ENCODE assay signal across 17 cellular contexts in the genomic region with DNA sequence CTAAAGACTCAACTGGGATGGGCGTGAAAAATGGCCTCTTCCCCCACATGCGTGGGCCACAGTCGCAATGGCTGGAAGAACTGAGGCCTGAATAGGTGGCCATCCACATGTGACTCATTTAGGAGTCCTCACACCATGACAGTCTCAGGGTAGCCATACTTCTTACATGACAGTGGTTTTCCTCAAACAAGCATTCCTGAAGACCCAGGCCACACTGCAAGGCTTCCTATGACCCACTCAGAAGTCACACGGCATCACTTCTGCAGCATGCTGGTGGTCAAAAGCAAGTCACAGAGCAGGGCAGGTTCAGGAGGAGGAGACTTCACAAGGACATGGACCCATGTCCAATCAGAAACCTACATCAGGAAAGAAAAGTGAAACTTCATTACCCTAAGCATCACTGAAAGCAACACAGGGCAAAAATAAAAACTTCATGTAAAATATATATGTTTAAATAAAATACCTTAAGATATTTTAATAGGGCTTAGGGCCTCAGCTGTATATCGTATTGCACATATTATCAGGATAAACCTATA.
DNase-seq lines count a peak whose midpoint lies in the region; ATAC-seq, FAIRE-seq and TF ChIP-seq lines count a peak whose summit lies in the region.
"Had no signal": no experiment of that assay in that cellular context is flagged by ENCODE, and none has a peak within 500 bp of the region (broad histone marks: within the 10 kb centered on the region; RNA-seq: fewer than 3 reads in every experiment).

No MANE protein-coding gene starts in this region.

- H3K36me3 Mint-ChIP-seq in activated naive CD8-positive, alpha-beta T cell treated with anti-CD3 and anti-CD28 coated beads for 36 hours, result no peaks in the 10 kb centered on the region

- no peaks in the 10 kb centered on the region for H3K9me2 ChIP-seq in MM.1S (replicated peaks; ENCODE audit: insufficient read depth, low read length)

- no TSS peak for BruUV-seq in K562 (replicated peaks; lab: Mats Ljungman, UMichigan)

- TF ChIP-seq EP300 in K562 (IDR thresholded peaks at IDR 0.05; ENCODE audit: low read length), result no peak

- POLR2A ChIA-PET in K562 (lab: Yijun Ruan, JAX), result no interaction called here

- ATAC-seq in GM21619 (IDR thresholded peaks at IDR 0.05; ENCODE audit: unreplicated experiment) (peak; percentile 53), K562 (no peak)
- ATAC-seq: HCT116 had no signal

- intact Hi-C loops in K562 (cut with micrococcal nuclease), result loop anchor here (5.0 kb wide), 2 partner anchors 62 to 152 kb away; no protein-coding TSS in a partner anchor

- no peak overlapping the region for H3K4me3 Mint-ChIP-seq in activated naive CD8-positive, alpha-beta T cell treated with anti-CD3 and anti-CD28 coated beads for 36 hours
- H3K4me3 Mint-ChIP-seq: B cell; CD4-positive, alpha-beta T cell had no signal

- no peaks in the 10 kb centered on the region for H3K9me1 ChIP-seq in K562 (ENCODE audit: control insufficient read depth, insufficient read depth, low read length)

- H3K27me3 ChIP-seq in MM.1S (replicated peaks; ENCODE audit: insufficient read depth, low read length), result no peaks in the 10 kb centered on the region
- no peaks in the 10 kb centered on the region for H3K27me3 ChIP-seq in K562 (ENCODE audit: control insufficient read depth in 2 of 2, insufficient read depth in 2 of 2, low read length in 2 of 2)

- H3K9ac ChIP-seq in MM.1S (ENCODE audit: low read length) (no peak overlapping the region), K562 (ENCODE audit: insufficient read depth in 1 of 2, low read depth in 2 of 2, low read length in 2 of 2) (no peak overlapping the region)
- H3K9ac ChIP-seq: KMS-11 had no signal

- DNase-seq in MM.1S, result peak; percentile 62
- DNase-seq in K562 (ENCODE audit: extremely low read depth in 1 of 4, low spot score in 3 of 4), result no peak
- no peak for DNase-seq in G401 (ENCODE audit: low spot score)
- no peak for DNase-seq in SHP77 (lab: John Stamatoyannopoulos, UW)
- DNase-seq in activated naive CD8-positive, alpha-beta T cell treated with anti-CD3 and anti-CD28 coated beads for 36 hours, result no peak
- no peak for DNase-seq in activated effector memory CD4-positive, alpha-beta T cell treated with Interleukin-2 at 50 U/mL for 16 hours
- DNase-seq: ACHN; C1 segment of cervical spinal cord; CD4-positive, alpha-beta T cell; DMS79 had no signal

- H3K36me3 ChIP-seq in MM.1S (replicated peaks; ENCODE audit: insufficient read depth, low read length) (no peaks in the 10 kb centered on the region), K562 (ENCODE audit: control insufficient read depth, insufficient read depth, low read length) (no peaks in the 10 kb centered on the region)

- H3K27ac Mint-ChIP-seq in activated naive CD8-positive, alpha-beta T cell treated with anti-CD3 and anti-CD28 coated beads for 36 hours, result no peak overlapping the region
- H3K27ac Mint-ChIP-seq: B cell; CD4-positive, alpha-beta T cell had no signal

- H2AFZ ChIP-seq in MM.1S (ENCODE audit: low read length), result peak overlapping the region; percentile 70
- H2AFZ ChIP-seq in K562 (ENCODE audit: low read depth, low read length), result peak overlapping the region; percentile 54

- no peak overlapping the region for H3K27ac ChIP-seq in MM.1S (ENCODE audit: low read length)
- no peak overlapping the region for H3K27ac ChIP-seq in K562 (ENCODE audit: extremely low read depth, low read depth, low read length)
- H3K27ac ChIP-seq: KMS-11 had no signal

- in situ Hi-C loops in K562 (cut with MboI) (no loop called here), G401 (cut with HindIII; ENCODE audit: low sequenced_read_pairs) (no loop called here)

- H3K4me3 ChIP-seq in MM.1S (ENCODE audit: low read length) (no peak overlapping the region), K562 (no peak overlapping the region)

- 85% methylated on average over 5 of the region's 5 CpGs for WGBS in K562 (ENCODE audit: insufficient coverage, low coverage, missing lambda C conversion rate)

- CTCF ChIA-PET in K562 (lab: Yijun Ruan, JAX; ENCODE audit: low intra/inter-chr PET ratio), result no interaction called here

- H3K4me1 ChIP-seq in MM.1S (ENCODE audit: low read length) (peaks cover 7% of the 10 kb centered on the region), K562 (replicated peaks in 1 of 2; ENCODE audit: control insufficient read depth in 2 of 2, insufficient read depth in 2 of 2, low read length in 2 of 2) (peaks cover 15 to 66% of the 10 kb centered on the region in 2 experiments; a peak in 4 of 5 replicates)

- H3K79me2 ChIP-seq in MM.1S (ENCODE audit: low read length), result no peaks in the 10 kb centered on the region
- H3K79me2 ChIP-seq in K562 (ENCODE audit: control insufficient read depth, insufficient read depth, low read length), result no peaks in the 10 kb centered on the region

- no peak for FAIRE-seq in K562 (lab: Jason Lieb, UNC)
- FAIRE-seq: G401.6, GM12891, GM19239 had no signal

- TF ChIP-seq CTCF in MM.1S (IDR thresholded peaks at IDR 0.05; ENCODE audit: low read length) (no peak), K562 (IDR thresholded peaks at IDR 0.05 in 2 of 3, conservative IDR thresholded peaks at IDR 0.05 in 1 of 3; ENCODE audit: insufficient read depth in 2 of 3, low read depth in 1 of 3, low read length in 3 of 3) (no peak)

- no peak for TF ChIP-seq POLR2A in K562 (conservative IDR thresholded peaks at IDR 0.05)

- H3K4me2 ChIP-seq in MM.1S (ENCODE audit: low read depth, low read length), result peak overlapping the region; percentile 15
- no peak overlapping the region for H3K4me2 ChIP-seq in K562 (ENCODE audit: insufficient read depth, low read length)
- H3K4me2 ChIP-seq: KMS-11 had no signal

- H3K27me3 Mint-ChIP-seq in activated naive CD8-positive, alpha-beta T cell treated with anti-CD3 and anti-CD28 coated beads for 36 hours, result peaks cover 11% of the 10 kb centered on the region

- H4K20me1 ChIP-seq in MM.1S (ENCODE audit: insufficient read depth, low read length), result no peaks in the 10 kb centered on the region
- H4K20me1 ChIP-seq in K562 (replicated peaks; ENCODE audit: control insufficient read depth, insufficient read depth, low read length), result no peaks in the 10 kb centered on the region

- H3K9me3 Mint-ChIP-seq in activated naive CD8-positive, alpha-beta T cell treated with anti-CD3 and anti-CD28 coated beads for 36 hours, result no peaks in the 10 kb centered on the region
- H3K9me3 Mint-ChIP-seq: CD4-positive, alpha-beta T cell had no signal

- no peaks in the 10 kb centered on the region for H3K4me1 Mint-ChIP-seq in activated naive CD8-positive, alpha-beta T cell treated with anti-CD3 and anti-CD28 coated beads for 36 hours

- H3K9me3 ChIP-seq in MM.1S (replicated peaks; ENCODE audit: insufficient read depth, low read length) (no peaks in the 10 kb centered on the region), K562 (replicated peaks; ENCODE audit: control insufficient read depth, insufficient read depth, low read depth, low read length) (peaks cover 4% of the 10 kb centered on the region; the same call in 1 of the 2 replicates)

- no peak for TF ChIP-seq RAD21 in K562 (CRISPR knock-in tag; conservative IDR thresholded peaks at IDR 0.05 in 1 of 2, IDR thresholded peaks at IDR 0.05 in 1 of 2)

- no peaks in the 10 kb centered on the region for H3F3A ChIP-seq in MM.1S (ENCODE audit: insufficient read depth, low read length)

TF ChIP-seq in K562, 482 proteins besides CTCF, POLR2A, EP300 and RAD21 (continues in another document):
- TF ChIP-seq YY1 (IDR thresholded peaks at IDR 0.05; ENCODE audit: borderline replicate concordance in 1 of 3, control insufficient read depth in 1 of 3, extremely low read depth in 1 of 3, insufficient read depth in 3 of 3, insufficient read length in 1 of 3, insufficient replicate concordance in 2 of 3, low read depth in 1 of 3, low read length in 2 of 3) (peak in 1 of 3 experiments; percentile 28), DMBX1 (CRISPR knock-in tag; IDR thresholded peaks at IDR 0.05; ENCODE audit: borderline replicate concordance) (peak; percentile 77; the same call in 1 of the 2 replicates), CXXC5 (CRISPR knock-in tag; IDR thresholded peaks at IDR 0.05) (0 out of 2 replicates have a peak, but pooled peaks have one; percentile 17), PHB (CRISPR knock-in tag; IDR thresholded peaks at IDR 0.05) (no peak), JUND (IDR thresholded peaks at IDR 0.05; ENCODE audit: borderline replicate concordance, low read depth, low read length) (no peak), JUND (tag; IDR thresholded peaks at IDR 0.05; ENCODE audit: borderline replicate concordance, low read depth, low read length) (0 out of 3 replicates have a peak, but pooled peaks have one; percentile 20), SAFB2 (IDR thresholded peaks at IDR 0.05; ENCODE audit: borderline replicate concordance, low read depth, low read length, severe bottlenecking) (no peak), ZZZ3 (IDR thresholded peaks at IDR 0.05) (no peak), NEUROD1 (IDR thresholded peaks at IDR 0.05; ENCODE audit: borderline replicate concordance, low read depth, low read length, partially characterized antibody) (no peak), TEAD2 (tag; IDR thresholded peaks at IDR 0.05) (no peak), ARID1B (IDR thresholded peaks at IDR 0.05) (no peak)
- TF ChIP-seq, protein P1, sequence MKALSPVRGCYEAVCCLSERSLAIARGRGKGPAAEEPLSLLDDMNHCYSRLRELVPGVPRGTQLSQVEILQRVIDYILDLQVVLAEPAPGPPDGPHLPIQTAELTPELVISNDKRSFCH (CRISPR knock-in tag; IDR thresholded peaks at IDR 0.05), result no peak
- TF ChIP-seq, protein P1 (tag; IDR thresholded peaks at IDR 0.05), result 0 out of 2 replicates have a peak, but pooled peaks have one; percentile 24
- TF ChIP-seq, protein P2, sequence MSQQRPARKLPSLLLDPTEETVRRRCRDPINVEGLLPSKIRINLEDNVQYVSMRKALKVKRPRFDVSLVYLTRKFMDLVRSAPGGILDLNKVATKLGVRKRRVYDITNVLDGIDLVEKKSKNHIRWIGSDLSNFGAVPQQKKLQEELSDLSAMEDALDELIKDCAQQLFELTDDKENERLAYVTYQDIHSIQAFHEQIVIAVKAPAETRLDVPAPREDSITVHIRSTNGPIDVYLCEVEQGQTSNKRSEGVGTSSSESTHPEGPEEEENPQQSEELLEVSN (IDR thresholded peaks at IDR 0.05; ENCODE audit: borderline replicate concordance in 1 of 2, extremely low read depth in 1 of 2, insufficient read depth in 1 of 2, insufficient read length in 1 of 2, low read depth in 1 of 2, low read length in 1 of 2, poor library complexity in 1 of 2, severe bottlenecking in 1 of 2), result peak in 1 of 2 experiments; percentile 32
- TF ChIP-seq, protein P3, sequence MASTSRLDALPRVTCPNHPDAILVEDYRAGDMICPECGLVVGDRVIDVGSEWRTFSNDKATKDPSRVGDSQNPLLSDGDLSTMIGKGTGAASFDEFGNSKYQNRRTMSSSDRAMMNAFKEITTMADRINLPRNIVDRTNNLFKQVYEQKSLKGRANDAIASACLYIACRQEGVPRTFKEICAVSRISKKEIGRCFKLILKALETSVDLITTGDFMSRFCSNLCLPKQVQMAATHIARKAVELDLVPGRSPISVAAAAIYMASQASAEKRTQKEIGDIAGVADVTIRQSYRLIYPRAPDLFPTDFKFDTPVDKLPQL (IDR thresholded peaks at IDR 0.05; ENCODE audit: extremely low read depth, insufficient read length), result no peak
